In genomic region chr21:31346256-31346821, GRCh38 we compare ENCODE assay signal across 16 cellular contexts. TPM values are rescaled to one million over a fixed set of nuclear protein-coding genes. Genes with fewer than 3 reads are reported as not detected.
A peak's percentile ranks its signal among the peaks of the same experiment; 100 is the strongest.
DNase-seq lines count a peak whose midpoint lies in the region; ATAC-seq and TF ChIP-seq lines count a peak whose summit lies in the region.
"Had no signal": no experiment of that assay in that cellular context is flagged by ENCODE, and none has a peak within 500 bp of the region (broad histone marks: within the 10 kb centered on the region; RNA-seq: fewer than 3 reads in every experiment).

No MANE protein-coding gene starts in this region.

- peak; percentile 44 to 49 for DNase-seq in activated T-cell treated with anti-CD3 and anti-CD28 coated beads, Interleukin-2, amount 50 U/mL, for 72 hours
- no peak for DNase-seq in activated T-cell treated with anti-CD3 and anti-CD28 coated beads, Interleukin-2, amount 50 U/mL, for 48 hours
- DNase-seq in stimulated activated naive CD8-positive, alpha-beta T cell treated with anti-CD3 and anti-CD28 coated beads, Interleukin-15, amount 100 ng/mL, for 72 hours, result no peak
- DNase-seq in Ammon's horn (ENCODE audit: low spot score), result no peak
- DNase-seq: DMS 273 treated with DMSO at 0.1 percent for 48 hours, GOT3, HFFc6, MV-4-11, NCI-H1417 treated with DMSO at 0.1 percent for 48 hours, NCI-H2029 treated with DMSO at 0.1 percent for 48 hours, NCI-H526 treated with DMSO at 0.1 percent for 48 hours, OCI-M1 had no signal

- H3K4me1 Mint-ChIP-seq in activated T-cell treated with anti-CD3 and anti-CD28 coated beads, Interleukin-2, amount 50 U/mL, for 72 hours (ENCODE audit: low read depth), result peaks cover 55% of the 10 kb centered on the region
- peaks cover 29% of the 10 kb centered on the region for H3K4me1 Mint-ChIP-seq in brain
- peaks cover 41% of the 10 kb centered on the region for H3K4me1 Mint-ChIP-seq in stimulated activated naive CD8-positive, alpha-beta T cell treated with anti-CD3 and anti-CD28 coated beads, Interleukin-15, amount 100 ng/mL, for 72 hours

- peak; percentile 72 to 81 for ATAC-seq in activated T-cell treated with anti-CD3 and anti-CD28 coated beads, Interleukin-2, amount 50 U/mL, for 72 hours (replicated peaks in 1 of 2)
- peak; percentile 34 for ATAC-seq in stimulated activated naive CD8-positive, alpha-beta T cell treated with anti-CD3 and anti-CD28 coated beads, Interleukin-15, amount 100 ng/mL, for 72 hours
- no peak for ATAC-seq in GM18873 (IDR thresholded peaks at IDR 0.05; ENCODE audit: low FRiP score, unreplicated experiment)

- H3K4me3 ChIP-seq in HEK293 (ENCODE audit: low read depth, low read length), result no peak overlapping the region
- H3K4me3 ChIP-seq: BLaER1 had no signal

- H3K27me3 Mint-ChIP-seq in activated T-cell treated with anti-CD3 and anti-CD28 coated beads, Interleukin-2, amount 50 U/mL, for 72 hours (ENCODE audit: low read depth), result no peaks in the 10 kb centered on the region
- H3K27me3 Mint-ChIP-seq in brain, result peaks cover 44% of the 10 kb centered on the region
- no peaks in the 10 kb centered on the region for H3K27me3 Mint-ChIP-seq in stimulated activated naive CD8-positive, alpha-beta T cell treated with anti-CD3 and anti-CD28 coated beads, Interleukin-15, amount 100 ng/mL, for 72 hours

- peaks cover 0 to 3% of the 10 kb centered on the region in 2 donors for H3K9me3 Mint-ChIP-seq in activated T-cell treated with anti-CD3 and anti-CD28 coated beads, Interleukin-2, amount 50 U/mL, for 72 hours
- H3K9me3 Mint-ChIP-seq in brain, result peaks cover 2 to 13% (median 6%) of the 10 kb centered on the region in 5 experiments
- H3K9me3 Mint-ChIP-seq in stimulated activated naive CD8-positive, alpha-beta T cell treated with anti-CD3 and anti-CD28 coated beads, Interleukin-15, amount 100 ng/mL, for 72 hours, result peaks cover 8 to 13% of the 10 kb centered on the region in 2 donors
- H3K9me3 Mint-ChIP-seq: HFFc6 had no signal

- H3K36me3 Mint-ChIP-seq in activated T-cell treated with anti-CD3 and anti-CD28 coated beads, Interleukin-2, amount 50 U/mL, for 72 hours (ENCODE audit: insufficient read depth in 2 of 2), result peaks cover 3 to 17% of the 10 kb centered on the region in 2 donors
- peaks cover 8% of the 10 kb centered on the region for H3K36me3 Mint-ChIP-seq in brain

- H3K9me3 ChIP-seq in HEK293 (ENCODE audit: control insufficient read depth, insufficient read depth, low read depth, low read length), result no peaks in the 10 kb centered on the region
- H3K9me3 ChIP-seq: BLaER1 had no signal

- CTCF ChIA-PET in HEK293 (lab: Yijun Ruan, JAX), result interaction anchor here (0.6 to 4.5 kb wide), 19 partner anchors 11 to 857 kb away, joined by 3 to 39 read pairs (median 3); no protein-coding TSS in a partner anchor

- peak overlapping the region in 1 of 2 donors; percentile 41 for H3K4me3 Mint-ChIP-seq in activated T-cell treated with anti-CD3 and anti-CD28 coated beads, Interleukin-2, amount 50 U/mL, for 72 hours
- peak overlapping the region in 3 of 5 experiments; percentile 14 to 53 (median 34) for H3K4me3 Mint-ChIP-seq in brain
- no peak overlapping the region for H3K4me3 Mint-ChIP-seq in stimulated activated naive CD8-positive, alpha-beta T cell treated with anti-CD3 and anti-CD28 coated beads, Interleukin-15, amount 100 ng/mL, for 72 hours
- H3K4me3 Mint-ChIP-seq: HFFc6 had no signal

- TF ChIP-seq CTCF in HEK293 (tag by site-specific recombination; IDR thresholded peaks at IDR 0.05), result no peak
- TF ChIP-seq CTCF in brain (conservative IDR thresholded peaks at IDR 0.05), result no peak

- peak overlapping the region; percentile 24 for H3K27ac Mint-ChIP-seq in activated T-cell treated with anti-CD3 and anti-CD28 coated beads, Interleukin-2, amount 50 U/mL, for 72 hours
- peak overlapping the region in 1 of 5 experiments; percentile 0 for H3K27ac Mint-ChIP-seq in brain
- no peak overlapping the region for H3K27ac Mint-ChIP-seq in stimulated activated naive CD8-positive, alpha-beta T cell treated with anti-CD3 and anti-CD28 coated beads, Interleukin-15, amount 100 ng/mL, for 72 hours
- H3K27ac Mint-ChIP-seq: HFFc6 had no signal

- no peaks in the 10 kb centered on the region for H3K36me3 ChIP-seq in HEK293 (ENCODE audit: control insufficient read depth in 2 of 2, insufficient read depth in 1 of 2, low read length in 2 of 2)
- H3K36me3 ChIP-seq: BLaER1 had no signal

- H3K27ac ChIP-seq in HEK293 (ENCODE audit: extremely low read depth, low read depth, low read length), result no peak overlapping the region
- H3K27ac ChIP-seq: BLaER1 had no signal

- POLR2A ChIA-PET in HEK293 (lab: Yijun Ruan, JAX), result no interaction called here

- peaks cover 16% of the 10 kb centered on the region; the same call in 1 of the 2 replicates for H3K4me1 ChIP-seq in HEK293 (ENCODE audit: control insufficient read depth, insufficient read depth, low read length)

TF ChIP-seq in HEK293, 187 proteins besides CTCF, POLR2A, EP300 and RAD21:
- TF ChIP-seq ZNF2 (tag by site-specific recombination; IDR thresholded peaks at IDR 0.05), result peak; percentile 64; the same call in 1 of the 2 replicates
- TF ChIP-seq ZNF133 (tag by site-specific recombination; IDR thresholded peaks at IDR 0.05), result no peak
- TF ChIP-seq ZNF266 (tag by site-specific recombination; IDR thresholded peaks at IDR 0.05; ENCODE audit: low read depth), result no peak
- TF ChIP-seq EGR2 (tag by site-specific recombination; IDR thresholded peaks at IDR 0.05; ENCODE audit: low read depth), result no peak
- no peak for TF ChIP-seq ZBTB8A (tag by site-specific recombination; IDR thresholded peaks at IDR 0.05)
- TF ChIP-seq WT1 (tag by site-specific recombination; IDR thresholded peaks at IDR 0.05), result no peak
- TF ChIP-seq, protein P1, sequence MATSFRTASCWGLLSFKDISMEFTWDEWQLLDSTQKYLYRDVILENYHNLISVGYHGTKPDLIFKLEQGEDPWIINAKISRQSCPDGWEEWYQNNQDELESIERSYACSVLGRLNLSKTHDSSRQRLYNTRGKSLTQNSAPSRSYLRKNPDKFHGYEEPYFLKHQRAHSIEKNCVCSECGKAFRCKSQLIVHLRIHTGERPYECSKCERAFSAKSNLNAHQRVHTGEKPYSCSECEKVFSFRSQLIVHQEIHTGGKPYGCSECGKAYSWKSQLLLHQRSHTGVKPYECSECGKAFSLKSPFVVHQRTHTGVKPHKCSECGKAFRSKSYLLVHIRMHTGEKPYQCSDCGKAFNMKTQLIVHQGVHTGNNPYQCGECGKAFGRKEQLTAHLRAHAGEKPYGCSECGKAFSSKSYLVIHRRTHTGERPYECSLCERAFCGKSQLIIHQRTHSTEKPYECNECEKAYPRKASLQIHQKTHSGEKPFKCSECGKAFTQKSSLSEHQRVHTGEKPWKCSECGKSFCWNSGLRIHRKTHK (tag by site-specific recombination; IDR thresholded peaks at IDR 0.05), result no peak
- TF ChIP-seq OSR2 (tag by site-specific recombination; IDR thresholded peaks at IDR 0.05), result peak; percentile 11; the same call in 1 of the 2 replicates

RNA-seq across cellular contexts. Expression of gene TIAM1, which starts 2.3 kb away (rescaled TPM):
- total RNA-seq in activated T-cell treated with anti-CD3 and anti-CD28 coated beads, Interleukin-2, amount 50 U/mL, for 72 hours, result 10 to 100 TPM; 62.2 to 63.7 TPM
- 47.1 TPM for polyA plus RNA-seq in brain (ENCODE audit: insufficient read depth, low read depth, low replicate concordance)

Comparison
In these comparisons a context has a peak if more than half of its experiments do, and no peak if none do; other contexts are left out.
1. DNase-seq: peak in activated T-cell treated with anti-CD3 and anti-CD28 coated beads, Interleukin-2, amount 50 U/mL, for 72 hours (2 of 2); none in activated T-cell treated with anti-CD3 and anti-CD28 coated beads, Interleukin-2, amount 50 U/mL, for 48 hours (0 of 2), stimulated activated naive CD8-positive, alpha-beta T cell treated with anti-CD3 and anti-CD28 coated beads, Interleukin-15, amount 100 ng/mL, for 72 hours (0 of 2) and Ammon's horn (single experiment).
2. H3K4me3 Mint-ChIP-seq: peak in brain (3 of 5); none in stimulated activated naive CD8-positive, alpha-beta T cell treated with anti-CD3 and anti-CD28 coated beads, Interleukin-15, amount 100 ng/mL, for 72 hours (0 of 2).